Comparison of ENCODE assay signal across 8 cellular contexts in genomic region chr7:121372376-121373024, GRCh38. TPM values are rescaled to one million over a fixed set of nuclear protein-coding genes. Genes with fewer than 3 reads are reported as not detected.
DNase-seq lines count a peak whose midpoint lies in the region; ATAC-seq and FAIRE-seq lines count a peak whose summit lies in the region.

No MANE protein-coding gene starts in this region.

- DNase-seq in LHCN-M2 (ENCODE audit: low read depth) = peak; percentile 80
- no peak for DNase-seq in cortex of kidney (lab: John Stamatoyannopoulos, UW)
- no peak for DNase-seq in MV-4-11 (lab: John Stamatoyannopoulos, UW)
- DNase-seq in mucosa of gallbladder (ENCODE audit: low spot score) = no peak
- no peak for DNase-seq in anterior cingulate cortex (lab: John Stamatoyannopoulos, UW)

- ATAC-seq in GM18502 (IDR thresholded peaks at IDR 0.05; ENCODE audit: poor library complexity, unreplicated experiment) (peak; percentile 84), GM21717 (IDR thresholded peaks at IDR 0.05; ENCODE audit: unreplicated experiment) (peak; percentile 89)

- peak; percentile 94 for FAIRE-seq in islet of Langerhans (lab: Jason Lieb, UNC)

RNA-seq across cellular contexts. Expression of gene FAM3C, which starts 23.6 kb away (rescaled TPM):
- total RNA-seq in LHCN-M2 (2014; rRNA removed) (223 and 225 TPM in 2 replicates), mucosa of gallbladder (64.8 TPM)
- polyA plus RNA-seq in LHCN-M2 (2012) = 93.2 TPM

RNA-seq across cellular contexts. Expression of gene WNT16, which starts 43.7 kb away (rescaled TPM):
- total RNA-seq in LHCN-M2 (2014; rRNA removed) = 0.06 TPM in 1 of 2 replicates, not detected in the other
- 0.02 TPM for polyA plus RNA-seq in LHCN-M2 (2012)
- total RNA-seq in mucosa of gallbladder = 0.17 TPM
